Comparison of ENCODE assay signal across 15 cellular contexts in the genomic region with DNA sequence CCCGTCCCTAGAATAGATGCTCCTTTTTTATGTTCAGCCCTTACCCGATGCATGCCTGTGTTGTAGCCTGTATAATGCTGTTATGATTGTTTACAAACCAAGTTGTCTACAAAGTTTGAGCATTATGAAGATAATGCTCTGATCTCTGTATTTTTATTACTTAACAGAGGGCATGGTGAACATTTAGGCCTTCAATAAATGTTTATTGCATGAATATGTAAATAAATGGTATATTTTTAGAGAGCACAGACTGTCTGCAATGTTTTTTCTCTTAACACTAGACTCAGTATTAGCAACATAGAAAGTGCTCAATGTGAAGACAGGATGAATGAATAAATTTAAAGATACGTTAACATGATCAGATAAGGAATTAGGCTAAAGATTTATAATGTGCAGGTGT.
DNase-seq lines count a peak whose midpoint lies in the region; ATAC-seq, FAIRE-seq and TF ChIP-seq lines count a peak whose summit lies in the region.
"Had no signal": no experiment of that assay in that cellular context is flagged by ENCODE, and none has a peak within 500 bp of the region (broad histone marks: within the 10 kb centered on the region; RNA-seq: fewer than 3 reads in every experiment).

No MANE protein-coding gene starts in this region.

- no peak overlapping the region for H3K27ac ChIP-seq in CD8-positive, alpha-beta T cell (ENCODE audit: low read depth, low read length)
- peak overlapping the region; percentile 34 for H3K27ac ChIP-seq in cingulate gyrus (ENCODE audit: low read depth, low read length)
- H3K27ac ChIP-seq in sigmoid colon: peak overlapping the region in 3 of 4 donors; percentile 23 to 73 (median 69)
- H3K27ac ChIP-seq in HepG2 (ENCODE audit: extremely low read length, insufficient read depth, low read length): no peak overlapping the region
- peak overlapping the region in 1 of 4 donors; percentile 11 for H3K27ac ChIP-seq in upper lobe of left lung

- no peak for TF ChIP-seq EP300 in sigmoid colon (IDR thresholded peaks at IDR 0.05)
- no peak for TF ChIP-seq EP300 in HepG2 (IDR thresholded peaks at IDR 0.05; ENCODE audit: low read depth in 2 of 2, low read length in 2 of 2)
- no peak for TF ChIP-seq EP300 in HepG2 (CRISPR knock-in tag; IDR thresholded peaks at IDR 0.05; ENCODE audit: borderline replicate concordance)
- TF ChIP-seq EP300 in upper lobe of left lung (IDR thresholded peaks at IDR 0.05): no peak

- no peak overlapping the region for H3K9ac ChIP-seq in HepG2 (ENCODE audit: insufficient read depth, low read depth, low read length)

- H3K4me2 ChIP-seq in HepG2 (ENCODE audit: low read depth, low read length): no peak overlapping the region

- no peak for FAIRE-seq in HepG2 (lab: Jason Lieb, UNC)

- peaks cover 35% of the 10 kb centered on the region for H3K4me1 Mint-ChIP-seq in CD8-positive, alpha-beta T cell (ENCODE audit: low read depth)

- no peak for TF ChIP-seq RAD21 in HepG2 (CRISPR knock-in tag; IDR thresholded peaks at IDR 0.05)

- CTCF ChIA-PET in CD8-positive, alpha-beta T cell (lab: Charles Lee): interaction anchor here (1.3 kb wide), 1 partner anchor 78 kb away, joined by 3 read pairs; no protein-coding TSS in a partner anchor
- CTCF ChIA-PET in HepG2 (lab: Yijun Ruan, JAX; ENCODE audit: low intra/inter-chr PET ratio, low total read pairs): no interaction called here

- H3K9me3 Mint-ChIP-seq in CD8-positive, alpha-beta T cell: no peaks in the 10 kb centered on the region
- H3K9me3 Mint-ChIP-seq: activated CD4-positive, alpha-beta T cell treated with anti-CD3 and anti-CD28 coated beads, Interleukin-2, amount 10 ng/mL, durations not matched to agents 7 days and 5 days; activated naive CD8-positive, alpha-beta T cell treated with anti-CD3 and anti-CD28 coated beads for 36 hours; activated T-helper 2 cell treated with anti-CD3 and anti-CD28 coated beads, Interferon-gamma antibody, Interleukin-2, Interleukin-4, amounts not matched to agents 10 μg/mL and 5 μg/mL and 100 μg/mL, durations not matched to agents 14 hours and 24 hours and 36 hours had no signal

- TF ChIP-seq CTCF in CD8-positive, alpha-beta T cell (IDR thresholded peaks at IDR 0.05): no peak
- TF ChIP-seq CTCF in LNCaP clone FGC (IDR thresholded peaks at IDR 0.05; ENCODE audit: control insufficient read depth, extremely low read depth, insufficient read depth) (no peak), sigmoid colon (IDR thresholded peaks at IDR 0.05) (no peak), HepG2 (CRISPR knock-in tag; IDR thresholded peaks at IDR 0.05) (no peak), upper lobe of left lung (IDR thresholded peaks at IDR 0.05) (no peak)

- no peaks in the 10 kb centered on the region for H3K4me1 ChIP-seq in CD8-positive, alpha-beta T cell (ENCODE audit: insufficient read depth, low read length)
- H3K4me1 ChIP-seq in sigmoid colon (peaks cover 0 to 60% (median 36%) of the 10 kb centered on the region in 4 donors), HepG2 (ENCODE audit: insufficient read depth, low read length) (no peaks in the 10 kb centered on the region), upper lobe of left lung (peaks cover 7 to 25% (median 18%) of the 10 kb centered on the region in 4 donors)

- in situ Hi-C loops in HepG2 (cut with HindIII; ENCODE audit: extremely low pct_ligation_motif_present, low pct_unique_long_range_greater_than_20kb): no loop called here

- no peak for TF ChIP-seq POLR2A in sigmoid colon (IDR thresholded peaks at IDR 0.05)
- TF ChIP-seq POLR2A in HepG2 (IDR thresholded peaks at IDR 0.05; ENCODE audit: insufficient read depth in 1 of 2, low read depth in 2 of 2, low read length in 2 of 2): no peak
- no peak for TF ChIP-seq POLR2A in upper lobe of left lung (IDR thresholded peaks at IDR 0.05)

- peak overlapping the region; percentile 2 for H3K27ac Mint-ChIP-seq in CD8-positive, alpha-beta T cell
- H3K27ac Mint-ChIP-seq: activated naive CD8-positive, alpha-beta T cell treated with anti-CD3 and anti-CD28 coated beads for 36 hours; activated T-helper 2 cell treated with anti-CD3 and anti-CD28 coated beads, Interferon-gamma antibody, Interleukin-2, Interleukin-4, amounts not matched to agents 10 μg/mL and 5 μg/mL and 100 μg/mL, durations not matched to agents 14 hours and 24 hours and 36 hours had no signal

- POLR2A ChIA-PET in CD8-positive, alpha-beta T cell (lab: Charles Lee): no interaction called here
- POLR2A ChIA-PET in HepG2 (lab: Yijun Ruan, JAX): no interaction called here

- no peak for DNase-seq in CD8-positive, alpha-beta T cell
- DNase-seq in LNCaP clone FGC (ENCODE audit: low read depth): peak; percentile 63
- no peak for DNase-seq in sigmoid colon
- DNase-seq in HepG2 (ENCODE audit: low spot score): no peak
- no peak for DNase-seq in upper lobe of left lung
- DNase-seq: activated CD4-positive, alpha-beta T cell treated with anti-CD3 and anti-CD28 coated beads, Interleukin-2, amount 10 ng/mL, durations not matched to agents 7 days and 5 days; activated naive CD8-positive, alpha-beta T cell treated with anti-CD3 and anti-CD28 coated beads for 36 hours; cortex of kidney; H7; NCI-H1048; NCI-H2081 treated with DMSO at 0.1 percent for 48 hours; stimulated activated CD4-positive, alpha-beta T cell treated with anti-CD3 and anti-CD28 coated beads, Interleukin-15, amount 100 ng/mL, for 24 hours had no signal

- H3K79me2 ChIP-seq in HepG2 (ENCODE audit: insufficient read depth, low read length): no peaks in the 10 kb centered on the region

- H3K27me3 Mint-ChIP-seq in CD8-positive, alpha-beta T cell (ENCODE audit: low read depth): no peaks in the 10 kb centered on the region
- H3K27me3 Mint-ChIP-seq: activated CD4-positive, alpha-beta T cell treated with anti-CD3 and anti-CD28 coated beads, Interleukin-2, amount 10 ng/mL, durations not matched to agents 7 days and 5 days; activated naive CD8-positive, alpha-beta T cell treated with anti-CD3 and anti-CD28 coated beads for 36 hours had no signal

- no peaks in the 10 kb centered on the region for H4K20me1 ChIP-seq in HepG2 (ENCODE audit: insufficient read depth, low read length)

- H3K4me3 ChIP-seq in CD8-positive, alpha-beta T cell (ENCODE audit: low read depth, low read length): no peak overlapping the region
- H3K4me3 ChIP-seq in LNCaP clone FGC (ENCODE audit: low read depth, low read length): 0 out of 2 replicates have a peak overlapping the region, but pooled peaks have one; percentile 21
- no peak overlapping the region for H3K4me3 ChIP-seq in sigmoid colon
- H3K4me3 ChIP-seq in HepG2 (replicated peaks in 1 of 3; ENCODE audit: insufficient read depth in 1 of 3, low read depth in 2 of 3, low read length in 3 of 3): no peak overlapping the region
- no peak overlapping the region for H3K4me3 ChIP-seq in upper lobe of left lung

- no peak for ATAC-seq in CD8-positive, alpha-beta T cell
- ATAC-seq in HepG2: no peak
- ATAC-seq in GM18520 (IDR thresholded peaks at IDR 0.05; ENCODE audit: unreplicated experiment): no peak
- ATAC-seq in upper lobe of left lung (ENCODE audit: low FRiP score in 2 of 2): no peak

- no peaks in the 10 kb centered on the region for H3K36me3 ChIP-seq in CD8-positive, alpha-beta T cell (ENCODE audit: insufficient read depth, low read length)
- H3K36me3 ChIP-seq in sigmoid colon (no peaks in the 10 kb centered on the region), HepG2 (replicated peaks in 1 of 2; ENCODE audit: control insufficient read depth in 1 of 2, insufficient read depth in 2 of 2, low read length in 2 of 2) (no peaks in the 10 kb centered on the region; a peak in 1 of 5 replicates), upper lobe of left lung (no peaks in the 10 kb centered on the region)

- no peaks in the 10 kb centered on the region for H3K9me3 ChIP-seq in CD8-positive, alpha-beta T cell (ENCODE audit: low read length)
- no peaks in the 10 kb centered on the region for H3K9me3 ChIP-seq in sigmoid colon
- H3K9me3 ChIP-seq in HepG2 (ENCODE audit: low read length): no peaks in the 10 kb centered on the region
- no peaks in the 10 kb centered on the region for H3K9me3 ChIP-seq in upper lobe of left lung

- H3K4me3 Mint-ChIP-seq in CD8-positive, alpha-beta T cell: no peak overlapping the region
- H3K4me3 Mint-ChIP-seq: activated CD4-positive, alpha-beta T cell treated with anti-CD3 and anti-CD28 coated beads, Interleukin-2, amount 10 ng/mL, durations not matched to agents 7 days and 5 days; activated naive CD8-positive, alpha-beta T cell treated with anti-CD3 and anti-CD28 coated beads for 36 hours had no signal

- 17 to 59% methylated on average over 3 of the region's 3 CpGs for WGBS in sigmoid colon, 2 donors
- 97% methylated on average over 3 of the region's 3 CpGs for WGBS in HepG2 (ENCODE audit: low lambda C conversion rate)
- WGBS in upper lobe of left lung, 2 donors: 79 to 80% methylated on average over 3 of the region's 3 CpGs

- no TSS peak for BruUV-seq in HepG2 (replicated peaks; lab: Mats Ljungman, UMichigan)

- intact Hi-C loops in CD8-positive, alpha-beta T cell (cut with DNase I, micrococcal nuclease): no loop called here
- intact Hi-C loops in sigmoid colon (cut with DNase I) (no loop called here), HepG2 (cut with micrococcal nuclease; ENCODE audit: unreplicated experiment) (no loop called here)

- H3K27me3 ChIP-seq in CD8-positive, alpha-beta T cell (ENCODE audit: insufficient read depth, low read length): no peaks in the 10 kb centered on the region
- H3K27me3 ChIP-seq in sigmoid colon (no peaks in the 10 kb centered on the region), HepG2 (ENCODE audit: control insufficient read depth in 1 of 2, insufficient read depth in 2 of 2, low read length in 2 of 2) (no peaks in the 10 kb centered on the region), upper lobe of left lung (no peaks in the 10 kb centered on the region)

- H2AFZ ChIP-seq in HepG2 (ENCODE audit: low read length): no peak overlapping the region

- no peaks in the 10 kb centered on the region for H3K36me3 Mint-ChIP-seq in CD8-positive, alpha-beta T cell
- H3K36me3 Mint-ChIP-seq: activated naive CD8-positive, alpha-beta T cell treated with anti-CD3 and anti-CD28 coated beads for 36 hours had no signal

TF ChIP-seq in HepG2, 621 proteins besides CTCF, POLR2A, EP300 and RAD21 (continues in another document):
- no peak for TF ChIP-seq PPARG (CRISPR knock-in tag; conservative IDR thresholded peaks at IDR 0.05)
- TF ChIP-seq, protein P1, sequence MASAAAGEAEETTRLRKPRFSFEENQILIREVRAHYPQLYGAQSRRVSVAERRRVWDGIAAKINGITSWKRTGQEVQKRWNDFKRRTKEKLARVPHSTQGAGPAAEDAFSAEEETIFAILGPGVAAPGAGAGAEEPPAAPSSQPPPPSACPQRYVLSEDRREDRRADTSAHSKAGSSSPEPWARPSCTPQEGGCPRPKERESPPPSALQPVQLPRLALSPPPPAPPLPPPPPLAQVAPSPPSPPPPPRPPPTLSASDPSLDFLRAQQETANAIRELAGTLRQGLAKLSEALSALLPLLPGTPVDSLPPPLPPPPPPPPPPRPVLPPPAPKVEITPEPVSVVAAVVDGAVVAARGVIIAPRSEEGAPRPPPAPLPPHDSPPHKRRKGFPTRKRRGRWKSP (CRISPR knock-in tag; IDR thresholded peaks at IDR 0.05): no peak
- no peak for TF ChIP-seq PAF1 (CRISPR knock-in tag; IDR thresholded peaks at IDR 0.05)
- TF ChIP-seq SOX13 (IDR thresholded peaks at IDR 0.05): no peak
- TF ChIP-seq SOX13 (CRISPR knock-in tag; conservative IDR thresholded peaks at IDR 0.05 in 1 of 2, IDR thresholded peaks at IDR 0.05 in 1 of 2): no peak
- TF ChIP-seq ZNF773 (CRISPR knock-in tag; IDR thresholded peaks at IDR 0.05; ENCODE audit: borderline replicate concordance): no peak

Comparison
In these comparisons a context has a peak if more than half of its experiments do, and no peak if none do; other contexts are left out.
1. H3K27ac ChIP-seq: peak in cingulate gyrus (single experiment) and sigmoid colon (3 of 4); none in CD8-positive, alpha-beta T cell (single experiment) and HepG2 (single experiment).